Comparison of ENCODE assay signal across 1 cellular context in the genomic region with DNA sequence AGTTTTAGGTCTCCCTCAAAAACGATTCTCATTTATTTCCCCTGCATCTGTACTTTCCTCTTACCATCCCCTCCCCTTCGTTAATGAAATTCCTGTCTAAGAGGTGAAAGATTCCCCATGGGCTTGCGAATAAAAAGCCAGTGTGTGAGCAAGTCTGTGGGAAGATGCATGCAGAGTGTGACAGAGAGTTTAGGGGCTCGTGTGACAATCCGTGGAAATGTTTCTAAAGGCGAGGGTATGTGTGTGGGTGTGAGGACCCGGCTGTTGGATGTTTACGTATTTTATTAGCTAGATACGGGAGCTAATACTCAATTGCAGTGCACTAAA.
TF ChIP-seq lines count a peak whose summit lies in the region.

No MANE protein-coding gene starts in this region.

TF ChIP-seq in GM23338, 12 proteins besides CTCF, POLR2A, EP300 and RAD21 (continued from another document):
- TF ChIP-seq, protein P1, sequence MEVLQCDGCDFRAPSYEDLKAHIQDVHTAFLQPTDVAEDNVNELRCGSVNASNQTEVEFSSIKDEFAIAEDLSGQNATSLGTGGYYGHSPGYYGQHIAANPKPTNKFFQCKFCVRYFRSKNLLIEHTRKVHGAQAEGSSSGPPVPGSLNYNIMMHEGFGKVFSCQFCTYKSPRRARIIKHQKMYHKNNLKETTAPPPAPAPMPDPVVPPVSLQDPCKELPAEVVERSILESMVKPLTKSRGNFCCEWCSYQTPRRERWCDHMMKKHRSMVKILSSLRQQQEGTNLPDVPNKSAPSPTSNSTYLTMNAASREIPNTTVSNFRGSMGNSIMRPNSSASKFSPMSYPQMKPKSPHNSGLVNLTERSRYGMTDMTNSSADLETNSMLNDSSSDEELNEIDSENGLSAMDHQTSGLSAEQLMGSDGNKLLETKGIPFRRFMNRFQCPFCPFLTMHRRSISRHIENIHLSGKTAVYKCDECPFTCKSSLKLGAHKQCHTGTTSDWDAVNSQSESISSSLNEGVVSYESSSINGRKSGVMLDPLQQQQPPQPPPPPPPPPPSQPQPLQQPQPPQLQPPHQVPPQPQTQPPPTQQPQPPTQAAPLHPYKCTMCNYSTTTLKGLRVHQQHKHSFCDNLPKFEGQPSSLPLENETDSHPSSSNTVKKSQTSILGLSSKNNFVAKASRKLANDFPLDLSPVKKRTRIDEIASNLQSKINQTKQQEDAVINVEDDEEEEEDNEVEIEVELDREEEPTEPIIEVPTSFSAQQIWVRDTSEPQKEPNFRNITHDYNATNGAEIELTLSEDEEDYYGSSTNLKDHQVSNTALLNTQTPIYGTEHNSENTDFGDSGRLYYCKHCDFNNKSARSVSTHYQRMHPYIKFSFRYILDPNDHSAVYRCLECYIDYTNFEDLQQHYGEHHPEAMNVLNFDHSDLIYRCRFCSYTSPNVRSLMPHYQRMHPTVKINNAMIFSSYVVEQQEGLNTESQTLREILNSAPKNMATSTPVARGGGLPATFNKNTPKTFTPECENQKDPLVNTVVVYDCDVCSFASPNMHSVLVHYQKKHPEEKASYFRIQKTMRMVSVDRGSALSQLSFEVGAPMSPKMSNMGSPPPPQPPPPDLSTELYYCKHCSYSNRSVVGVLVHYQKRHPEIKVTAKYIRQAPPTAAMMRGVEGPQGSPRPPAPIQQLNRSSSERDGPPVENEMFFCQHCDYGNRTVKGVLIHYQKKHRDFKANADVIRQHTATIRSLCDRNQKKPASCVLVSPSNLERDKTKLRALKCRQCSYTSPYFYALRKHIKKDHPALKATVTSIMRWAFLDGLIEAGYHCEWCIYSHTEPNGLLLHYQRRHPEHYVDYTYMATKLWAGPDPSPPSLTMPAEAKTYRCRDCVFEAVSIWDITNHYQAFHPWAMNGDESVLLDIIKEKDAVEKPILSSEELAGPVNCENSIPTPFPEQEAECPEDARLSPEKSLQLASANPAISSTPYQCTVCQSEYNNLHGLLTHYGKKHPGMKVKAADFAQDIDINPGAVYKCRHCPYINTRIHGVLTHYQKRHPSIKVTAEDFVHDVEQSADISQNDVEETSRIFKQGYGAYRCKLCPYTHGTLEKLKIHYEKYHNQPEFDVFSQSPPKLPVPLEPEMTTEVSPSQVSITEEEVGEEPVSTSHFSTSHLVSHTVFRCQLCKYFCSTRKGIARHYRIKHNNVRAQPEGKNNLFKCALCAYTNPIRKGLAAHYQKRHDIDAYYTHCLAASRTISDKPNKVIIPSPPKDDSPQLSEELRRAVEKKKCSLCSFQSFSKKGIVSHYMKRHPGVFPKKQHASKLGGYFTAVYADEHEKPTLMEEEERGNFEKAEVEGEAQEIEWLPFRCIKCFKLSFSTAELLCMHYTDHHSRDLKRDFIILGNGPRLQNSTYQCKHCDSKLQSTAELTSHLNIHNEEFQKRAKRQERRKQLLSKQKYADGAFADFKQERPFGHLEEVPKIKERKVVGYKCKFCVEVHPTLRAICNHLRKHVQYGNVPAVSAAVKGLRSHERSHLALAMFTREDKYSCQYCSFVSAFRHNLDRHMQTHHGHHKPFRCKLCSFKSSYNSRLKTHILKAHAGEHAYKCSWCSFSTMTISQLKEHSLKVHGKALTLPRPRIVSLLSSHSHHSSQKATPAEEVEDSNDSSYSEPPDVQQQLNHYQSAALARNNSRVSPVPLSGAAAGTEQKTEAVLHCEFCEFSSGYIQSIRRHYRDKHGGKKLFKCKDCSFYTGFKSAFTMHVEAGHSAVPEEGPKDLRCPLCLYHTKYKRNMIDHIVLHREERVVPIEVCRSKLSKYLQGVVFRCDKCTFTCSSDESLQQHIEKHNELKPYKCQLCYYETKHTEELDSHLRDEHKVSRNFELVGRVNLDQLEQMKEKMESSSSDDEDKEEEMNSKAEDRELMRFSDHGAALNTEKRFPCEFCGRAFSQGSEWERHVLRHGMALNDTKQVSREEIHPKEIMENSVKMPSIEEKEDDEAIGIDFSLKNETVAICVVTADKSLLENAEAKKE (CRISPR knock-in tag; IDR thresholded peaks at IDR 0.05), result no peak
- TF ChIP-seq EZH2 (IDR thresholded peaks at IDR 0.05; ENCODE audit: low read depth, unreplicated experiment) (no peak), STAT1 (IDR thresholded peaks at IDR 0.05; ENCODE audit: unreplicated experiment) (no peak), NANOG (IDR thresholded peaks at IDR 0.05; ENCODE audit: borderline replicate concordance) (no peak), POLR2AphosphoS5 (IDR thresholded peaks at IDR 0.05; ENCODE audit: low read depth) (no peak)
- TF ChIP-seq, protein P2, sequence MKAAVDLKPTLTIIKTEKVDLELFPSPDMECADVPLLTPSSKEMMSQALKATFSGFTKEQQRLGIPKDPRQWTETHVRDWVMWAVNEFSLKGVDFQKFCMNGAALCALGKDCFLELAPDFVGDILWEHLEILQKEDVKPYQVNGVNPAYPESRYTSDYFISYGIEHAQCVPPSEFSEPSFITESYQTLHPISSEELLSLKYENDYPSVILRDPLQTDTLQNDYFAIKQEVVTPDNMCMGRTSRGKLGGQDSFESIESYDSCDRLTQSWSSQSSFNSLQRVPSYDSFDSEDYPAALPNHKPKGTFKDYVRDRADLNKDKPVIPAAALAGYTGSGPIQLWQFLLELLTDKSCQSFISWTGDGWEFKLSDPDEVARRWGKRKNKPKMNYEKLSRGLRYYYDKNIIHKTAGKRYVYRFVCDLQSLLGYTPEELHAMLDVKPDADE (IDR thresholded peaks at IDR 0.05), result no peak
